ENCODE assay signal across 8 cellular contexts in the genomic region with DNA sequence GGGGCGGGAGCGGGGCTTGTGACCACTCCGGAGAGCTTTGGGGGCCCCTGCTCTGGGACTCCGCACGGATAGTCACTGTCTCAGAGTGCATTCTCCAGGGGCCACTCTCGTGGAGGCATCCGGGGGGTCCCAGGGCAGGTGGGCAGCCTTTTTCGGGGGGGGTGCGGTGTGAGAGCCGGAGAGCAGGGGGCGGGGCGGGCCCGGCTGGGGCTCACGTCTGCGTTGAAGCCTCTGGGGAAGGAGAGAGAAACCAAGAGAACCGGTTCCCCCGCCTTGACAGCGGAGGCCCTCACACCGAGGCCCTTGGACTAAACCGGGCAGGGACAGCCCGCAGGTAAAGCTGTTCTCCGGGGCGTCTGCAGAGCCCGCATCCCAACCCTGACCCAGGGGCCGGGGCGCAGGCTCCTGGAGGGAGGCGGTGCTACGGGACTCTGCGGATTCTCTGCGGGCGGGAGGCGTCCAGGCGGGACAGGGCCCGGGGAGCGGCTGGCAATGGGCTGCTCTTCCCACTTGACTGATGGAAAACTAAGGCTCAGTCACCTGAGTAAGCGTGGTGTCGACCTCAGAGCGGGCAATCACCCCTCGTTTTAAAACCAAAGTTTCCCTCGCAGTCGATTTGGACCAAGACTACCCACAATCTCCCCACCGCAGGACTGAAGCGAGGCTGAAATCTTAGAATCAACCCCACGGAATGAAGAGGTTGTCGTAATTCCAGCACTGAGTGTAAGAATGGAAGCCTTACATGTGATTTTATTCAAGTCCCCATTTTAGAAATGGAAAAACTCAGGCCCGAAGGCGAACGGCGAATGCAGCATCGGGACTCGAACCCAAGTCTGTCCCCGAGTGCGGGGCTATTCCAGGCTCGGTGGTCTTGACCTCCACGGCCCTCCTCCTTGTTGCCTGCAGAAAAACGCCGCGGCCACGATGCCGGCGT. TPM values are rescaled to one million over a fixed set of nuclear protein-coding genes. Genes with fewer than 3 reads are reported as not detected.
DNase-seq lines count a peak whose midpoint lies in the region; ATAC-seq and TF ChIP-seq lines count a peak whose summit lies in the region.

No MANE protein-coding gene starts in this region.

- H3K4me1 Mint-ChIP-seq in chondrocyte (ENCODE audit: low read depth) (peaks cover 22% of the 10 kb centered on the region), osteocyte (ENCODE audit: unreplicated experiment) (peaks cover 27% of the 10 kb centered on the region)

- H3K4me3 Mint-ChIP-seq in chondrocyte (ENCODE audit: unreplicated experiment) (no peak overlapping the region), osteocyte (ENCODE audit: unreplicated experiment) (no peak overlapping the region)

- WGBS in psoas muscle, 3 donors: 9 to 11% (median 10%) methylated on average over 53 to 61 of the region's 61 CpGs

- H3K27ac Mint-ChIP-seq in chondrocyte (ENCODE audit: unreplicated experiment) (no peak overlapping the region), osteocyte (ENCODE audit: unreplicated experiment) (no peak overlapping the region)

- H3K36me3 Mint-ChIP-seq in chondrocyte (ENCODE audit: low read depth) (no peaks in the 10 kb centered on the region), osteocyte (ENCODE audit: unreplicated experiment) (no peaks in the 10 kb centered on the region)

- no peak overlapping the region for H3K27ac ChIP-seq in dorsolateral prefrontal cortex
- no peak overlapping the region for H3K27ac ChIP-seq in psoas muscle

- H3K27me3 Mint-ChIP-seq in chondrocyte (ENCODE audit: low read depth) (peaks cover 43% of the 10 kb centered on the region), osteocyte (ENCODE audit: unreplicated experiment) (peaks cover 55% of the 10 kb centered on the region)

- peaks cover 3 to 57% (median 42%) of the 10 kb centered on the region in 45 donors for H3K27me3 ChIP-seq in dorsolateral prefrontal cortex
- peaks cover 0 to 54% (median 38%) of the 10 kb centered on the region in 3 donors for H3K27me3 ChIP-seq in psoas muscle (ENCODE audit: insufficient read depth in 3 of 3, low read length in 2 of 3)

- H3K36me3 ChIP-seq in psoas muscle (ENCODE audit: insufficient read depth in 1 of 2, low read depth in 1 of 2): no peaks in the 10 kb centered on the region

- peaks cover 29% of the 10 kb centered on the region for H3K4me1 ChIP-seq in psoas muscle

- intact Hi-C loops in dorsolateral prefrontal cortex (cut with DNase I) (no loop called here), psoas muscle (cut with DNase I) (loop anchor here in 1 of 2 donors (2.0 kb wide), 1 partner anchor 23 kb away; no protein-coding TSS in a partner anchor)

- TF ChIP-seq CTCF in dorsolateral prefrontal cortex (IDR thresholded peaks at IDR 0.05 in 54 of 56, conservative IDR thresholded peaks at IDR 0.05 in 2 of 56; ENCODE audit: low read depth in 1 of 56, partially characterized antibody in 56 of 56) (no peak), psoas muscle (IDR thresholded peaks at IDR 0.05) (no peak), chondrocyte (IDR thresholded peaks at IDR 0.05) (no peak), osteocyte (IDR thresholded peaks at IDR 0.05) (no peak)

- DNase-seq in DMS53 treated with DMSO at 0.1 percent for 48 hours (lab: John Stamatoyannopoulos, UW; ENCODE audit: unreplicated experiment) (peak; percentile 49), NCI-H510A (lab: John Stamatoyannopoulos, UW) (peak; percentile 69), dorsolateral prefrontal cortex (no peak), psoas muscle (no peak), chondrocyte (ENCODE audit: low spot score) (no peak), osteocyte (ENCODE audit: extremely low spot score, unreplicated experiment) (no peak)

- ATAC-seq in psoas muscle (no peak), GM21786 (IDR thresholded peaks at IDR 0.05; ENCODE audit: unreplicated experiment) (no peak), HG03432 (IDR thresholded peaks at IDR 0.05; ENCODE audit: unreplicated experiment) (no peak)

- H3K9me3 ChIP-seq in psoas muscle: no peaks in the 10 kb centered on the region

- no peaks in the 10 kb centered on the region for H3K9me3 Mint-ChIP-seq in chondrocyte (ENCODE audit: low read depth)
- H3K9me3 Mint-ChIP-seq in osteocyte (ENCODE audit: unreplicated experiment): no peaks in the 10 kb centered on the region

- H3K4me3 ChIP-seq in dorsolateral prefrontal cortex (peak overlapping the region in 34 of 59 donors; percentile 7 to 67 (median 49)), psoas muscle (peak overlapping the region; percentile 66)

RNA-seq across cellular contexts. Expression of gene AMZ2, which starts 49.6 kb away (rescaled TPM):
- total RNA-seq in dorsolateral prefrontal cortex: 100 to 1,000 TPM in 98 of 120 experiments, 10 to 100 TPM in 22; 77.7 to 163 (median 118) TPM
- total RNA-seq in psoas muscle: 100 to 1,000 TPM in 2 of 4 donors, 10 to 100 TPM in 2; 71.6 to 121 (median 91.8) TPM
- 100 to 1,000 TPM in 1 of 3 donors, 10 to 100 TPM in 2; 31.1 to 105 (median 53.6) TPM for polyA plus RNA-seq in psoas muscle
- total RNA-seq in chondrocyte: 66.5 to 80.4 TPM (median 78.2 TPM) in 3 replicates
- total RNA-seq in osteocyte: 66.5 and 69.8 TPM in 2 replicates

Comparison
In these comparisons a context has a peak if more than half of its experiments do, and no peak if none do; other contexts are left out.
1. DNase-seq: peak in DMS53 treated with DMSO at 0.1 percent for 48 hours (single experiment) and NCI-H510A (single experiment); none in dorsolateral prefrontal cortex (0 of 10), psoas muscle (0 of 2), chondrocyte (single experiment) and osteocyte (single experiment).